8 cellular contexts compared by ENCODE assay signal in the genomic region with DNA sequence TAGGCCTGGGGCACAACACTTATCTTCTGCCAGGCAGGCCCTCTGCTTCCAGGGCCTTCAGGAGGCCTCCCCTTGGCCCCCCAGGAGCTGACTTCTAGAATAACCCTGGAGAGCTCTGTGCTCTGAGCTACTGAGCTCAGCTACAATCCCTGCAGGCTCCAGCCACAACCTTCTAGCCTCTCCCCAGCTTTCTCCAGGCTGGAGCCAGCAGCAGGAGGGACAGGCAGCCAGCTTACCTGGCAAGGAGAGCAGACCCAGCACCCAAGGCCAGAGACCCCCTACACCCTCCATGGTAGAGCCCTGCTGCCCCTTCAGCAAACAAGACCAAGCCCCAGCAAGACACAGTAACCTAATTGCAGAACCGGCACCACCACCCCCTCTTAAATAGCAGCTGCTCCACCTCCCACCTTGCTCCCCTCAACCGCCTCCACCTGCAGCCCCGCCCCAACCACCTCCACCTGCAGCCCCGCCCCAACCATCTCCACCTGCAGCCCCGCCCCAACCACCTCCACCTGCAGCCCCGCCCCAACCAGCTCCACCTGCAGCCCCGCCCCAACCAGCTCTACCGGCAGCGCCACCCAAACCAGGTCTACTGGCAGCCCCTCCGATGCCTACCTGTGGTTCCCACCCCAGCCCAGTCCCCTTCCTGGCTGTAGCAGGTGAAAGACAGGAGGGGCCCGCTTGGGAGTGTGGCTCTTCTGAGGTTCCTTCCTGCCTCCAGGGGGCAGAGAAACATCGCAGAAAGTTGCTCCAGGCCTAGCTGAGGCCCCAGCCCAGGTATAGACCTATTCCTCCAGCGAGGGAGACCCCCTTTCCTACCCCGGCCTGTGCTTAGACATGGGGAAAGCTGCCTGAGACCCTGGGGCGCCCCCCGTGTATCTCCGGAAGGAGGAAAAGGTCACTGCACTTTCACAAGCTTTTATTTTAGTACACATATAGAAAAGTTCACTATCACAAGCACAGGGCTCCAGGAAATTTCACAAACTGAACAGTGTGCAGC. TPM values are rescaled to one million over a fixed set of nuclear protein-coding genes. Genes with fewer than 3 reads are reported as not detected.
A peak's percentile ranks its signal among the peaks of the same experiment; 100 is the strongest.
DNase-seq lines count a peak whose midpoint lies in the region; ATAC-seq and TF ChIP-seq lines count a peak whose summit lies in the region.

A gene (minus strand): TSS at position 357 of the 1,000 bp plus-strand sequence. CDS start 66 bp downstream, at position 291.

- H3K18ac ChIP-seq in mesendoderm (ENCODE audit: low read length), result no peak within 1 kb of the TSS

- H3K27me3 ChIP-seq in mesendoderm (ENCODE audit: insufficient read depth, low read length, poor library complexity) (no peaks in the 10 kb centered on the region), uterus (no peaks in the 10 kb centered on the region)

- WGBS in mesendoderm (ENCODE audit: extremely low coverage, insufficient coverage, low lambda C conversion rate), result no CpG with 5 or more reads among the region's 17 CpGs

- H3K4me2 ChIP-seq in mesendoderm (ENCODE audit: low read length), result no peak within 1 kb of the TSS

- no peak within 1 kb of the TSS for H4K5ac ChIP-seq in mesendoderm (ENCODE audit: low read length)

- no peak within 1 kb of the TSS for H3K4me3 ChIP-seq in NB4 (ENCODE audit: low read depth, low read length)
- no peak within 1 kb of the TSS for H3K4me3 ChIP-seq in mesendoderm (ENCODE audit: low read length)
- H3K4me3 ChIP-seq in uterus, result no peak within 1 kb of the TSS

- H2BK120ac ChIP-seq in mesendoderm (ENCODE audit: low read depth, low read length), result no peak within 1 kb of the TSS

- peak; percentile 71 for TF ChIP-seq POLR2A in GM18505 (IDR thresholded peaks at IDR 0.05; ENCODE audit: borderline replicate concordance, extremely low read depth, insufficient read depth, insufficient read length)
- no peak for TF ChIP-seq POLR2A in NB4 (IDR thresholded peaks at IDR 0.05; ENCODE audit: extremely low read depth, insufficient read length)
- no peak for TF ChIP-seq POLR2A in uterus (IDR thresholded peaks at IDR 0.05)

- H3K36me3 ChIP-seq in mesendoderm (ENCODE audit: control insufficient read depth, insufficient read depth, low read length) (no peaks in the 10 kb centered on the region), uterus (no peaks in the 10 kb centered on the region)

- H2AK5ac ChIP-seq in mesendoderm (ENCODE audit: low read length), result no peak within 1 kb of the TSS

- H2BK5ac ChIP-seq in mesendoderm (ENCODE audit: low read length), result no peak within 1 kb of the TSS

- TF ChIP-seq CTCF in NB4 (IDR thresholded peaks at IDR 0.05; ENCODE audit: low read depth, low read length), result peak; percentile 65
- TF ChIP-seq CTCF in uterus (IDR thresholded peaks at IDR 0.05), result peak in 2 of 4 experiments; percentile 47 to 50

- H3K9me3 ChIP-seq in uterus, result no peaks in the 10 kb centered on the region

- H3K79me2 ChIP-seq in mesendoderm (ENCODE audit: control insufficient read depth, insufficient read depth, low read length), result no peaks in the 10 kb centered on the region

- ATAC-seq in GM18505 (IDR thresholded peaks at IDR 0.05; ENCODE audit: unreplicated experiment), result no peak
- ATAC-seq in HG03342 (IDR thresholded peaks at IDR 0.05; ENCODE audit: unreplicated experiment), result no peak

- no peak within 1 kb of the TSS for H3K56ac ChIP-seq in mesendoderm (ENCODE audit: low read length)

- DNase-seq in AG08395 (ENCODE audit: low spot score), result peak; percentile 60
- DNase-seq in NB4 (ENCODE audit: low read depth), result peak; percentile 65
- DNase-seq in activated CD4-positive, alpha-beta T cell treated with anti-CD3 and anti-CD28 coated beads for 4 hours, result peak; percentile 58 to 67
- DNase-seq in effector CD8-positive, alpha-beta T cell (lab: John Stamatoyannopoulos, UW), result peak; percentile 42
- peak; percentile 75 for DNase-seq in mesendoderm
- DNase-seq in uterus, result no peak

- no peak within 1 kb of the TSS for H3K27ac ChIP-seq in mesendoderm (ENCODE audit: low read depth, low read length)
- H3K27ac ChIP-seq in uterus, result no peak within 1 kb of the TSS

- H3K4ac ChIP-seq in mesendoderm (ENCODE audit: low read depth, low read length), result no peak within 1 kb of the TSS

- no peak within 1 kb of the TSS for H3K9ac ChIP-seq in mesendoderm (ENCODE audit: low read length)

- no peaks in the 10 kb centered on the region for H3K4me1 ChIP-seq in mesendoderm (ENCODE audit: control insufficient read depth, low read depth, low read length)
- no peaks in the 10 kb centered on the region for H3K4me1 ChIP-seq in uterus

- intact Hi-C loops in uterus (cut with DNase I; ENCODE audit: low total_unique reads), result no loop called here

- H4K8ac ChIP-seq in mesendoderm (ENCODE audit: low read depth, low read length), result no peak within 1 kb of the TSS

- no peak within 1 kb of the TSS for H2BK15ac ChIP-seq in mesendoderm (replicated peaks; ENCODE audit: low read depth)

- H3K23ac ChIP-seq in mesendoderm (ENCODE audit: low read length), result no peak within 1 kb of the TSS

- H3K79me1 ChIP-seq in mesendoderm (ENCODE audit: low read length), result no peaks in the 10 kb centered on the region

RNA-seq across cellular contexts. Expression of the gene that starts here (rescaled TPM):
- polyA plus RNA-seq in mesendoderm (2013, experiment 1 of 2), result 0.07 TPM
- polyA plus RNA-seq in mesendoderm (2013, experiment 2 of 2), result not detected
- total RNA-seq in uterus, result not detected

Comparison
In these comparisons a context has a peak if more than half of its experiments do, and no peak if none do; other contexts are left out.
1. DNase-seq: peak in AG08395 (single experiment), NB4 (single experiment), activated CD4-positive, alpha-beta T cell treated with anti-CD3 and anti-CD28 coated beads for 4 hours (2 of 2), effector CD8-positive, alpha-beta T cell (single experiment) and mesendoderm (single experiment); none in uterus (0 of 2).